9 cellular contexts compared by ENCODE assay signal in the genomic region with DNA sequence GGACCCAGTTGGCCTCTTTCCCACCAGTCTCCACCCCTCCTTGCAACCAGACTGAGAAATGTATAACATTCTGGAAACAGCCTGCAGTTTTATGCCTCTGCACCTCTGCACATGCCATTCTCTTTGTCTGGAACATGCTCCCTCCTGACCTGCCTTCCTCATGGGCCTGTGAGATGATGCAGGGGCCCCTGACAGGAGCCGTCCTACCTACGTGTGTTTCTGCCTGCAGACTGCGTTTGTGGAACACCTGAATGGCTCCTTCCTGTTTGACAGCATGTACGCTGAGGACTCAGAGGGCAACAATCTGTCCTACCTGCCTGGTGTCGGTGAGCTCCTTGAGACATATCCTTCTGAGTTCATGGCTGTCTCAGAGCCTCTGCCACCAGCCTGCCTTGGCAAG. TPM values are rescaled to one million over a fixed set of nuclear protein-coding genes. Genes with fewer than 3 reads are reported as not detected.
A peak's percentile ranks its signal among the peaks of the same experiment; 100 is the strongest.
DNase-seq lines count a peak whose midpoint lies in the region; ATAC-seq, FAIRE-seq and TF ChIP-seq lines count a peak whose summit lies in the region.
"Had no signal": no experiment of that assay in that cellular context is flagged by ENCODE, and none has a peak within 500 bp of the region (broad histone marks: within the 10 kb centered on the region; RNA-seq: fewer than 3 reads in every experiment).

No MANE protein-coding gene starts in this region.

- H3K18ac ChIP-seq in H1 (ENCODE audit: extremely low read depth, low read length), result peak overlapping the region; percentile 48; the same call in 1 of the 2 replicates

- H3K56ac ChIP-seq in H1 (replicated peaks; ENCODE audit: insufficient read length, low read depth, low read length), result no peak overlapping the region

- H3K4me3 Mint-ChIP-seq in mesothelial cell of epicardium, result no peak overlapping the region

- no peak overlapping the region for H2BK120ac ChIP-seq in H1 (replicated peaks; ENCODE audit: low read depth, low read length)

- TF ChIP-seq CTCF in heart right ventricle (IDR thresholded peaks at IDR 0.05), result no peak
- TF ChIP-seq CTCF in H1 (IDR thresholded peaks at IDR 0.05; ENCODE audit: control extremely low read depth in 1 of 3, insufficient read depth in 1 of 3, low read depth in 1 of 3, low read length in 3 of 3), result no peak
- no peak for TF ChIP-seq CTCF in mesothelial cell of epicardium (IDR thresholded peaks at IDR 0.05; ENCODE audit: unreplicated experiment)

- no peak for FAIRE-seq in H1 (lab: Jason Lieb, UNC)

- CTCF ChIA-PET in H1 (lab: Charles Lee; ENCODE audit: partially characterized antibody), result interaction anchor here (0.6 to 5.4 kb wide), 27 partner anchors 11 to 204 kb away, joined by 3 to 49 read pairs (median 4); no protein-coding TSS in a partner anchor

- H3K79me1 ChIP-seq in H1 (ENCODE audit: low read depth, low read length), result no peaks in the 10 kb centered on the region

- DNase-seq in Right ventricle myocardium superior, result no peak
- DNase-seq in heart right ventricle, result no peak
- no peak for DNase-seq in H1 (ENCODE audit: low read depth in 1 of 2, low spot score in 2 of 2)
- DNase-seq in mesothelial cell of epicardium (ENCODE audit: low spot score in 2 of 2, unreplicated experiment in 2 of 2), result no peak
- no peak for DNase-seq in NCI-H82 (lab: John Stamatoyannopoulos, UW)
- no peak for DNase-seq in NCI-H1092 (lab: John Stamatoyannopoulos, UW)
- no peak for DNase-seq in anterior cingulate cortex (lab: John Stamatoyannopoulos, UW)
- DNase-seq in NCI-H2196 treated with DMSO at 0.1 percent for 48 hours (lab: John Stamatoyannopoulos, UW; ENCODE audit: unreplicated experiment), result no peak

- H3K14ac ChIP-seq in H1 (ENCODE audit: insufficient read length), result no peak overlapping the region

- no peak for TF ChIP-seq POLR2A in H1 (IDR thresholded peaks at IDR 0.05; ENCODE audit: control extremely low read depth in 1 of 2, low read depth in 2 of 2, low read length in 2 of 2)

- no peaks in the 10 kb centered on the region for H3K79me2 ChIP-seq in H1 (ENCODE audit: control insufficient read depth in 1 of 2, insufficient read depth in 2 of 2, low read length in 2 of 2)

- H3K27me3 ChIP-seq in heart right ventricle (no peaks in the 10 kb centered on the region), H1 (replicated peaks in 1 of 4; ENCODE audit: control insufficient read depth in 3 of 4, extremely low read depth in 1 of 4, insufficient read depth in 3 of 4, low read length in 3 of 4) (no peaks in the 10 kb centered on the region; a peak in 1 of 7 replicates)

- peaks cover 0 to 9% (median 0%) of the 10 kb centered on the region in 9 donors for H3K4me1 ChIP-seq in heart right ventricle
- H3K4me1 ChIP-seq in H1 (replicated peaks in 1 of 4; ENCODE audit: control insufficient read depth in 3 of 4, insufficient read depth in 4 of 4, low read length in 3 of 4), result peaks cover 0 to 5% (median 0%) of the 10 kb centered on the region in 4 experiments; a peak in 4 of 7 replicates

- TF ChIP-seq EP300 in H1 (IDR thresholded peaks at IDR 0.05; ENCODE audit: borderline replicate concordance in 1 of 2, low read depth in 2 of 2, low read length in 2 of 2), result no peak

- no peak overlapping the region; the same call in 1 of the 2 replicates for H2BK5ac ChIP-seq in H1 (ENCODE audit: low read depth, low read length)

- no peaks in the 10 kb centered on the region for H3K36me3 ChIP-seq in heart right ventricle
- H3K36me3 ChIP-seq in H1 (ENCODE audit: control insufficient read depth in 2 of 4, insufficient read depth in 4 of 4, low read length in 3 of 4), result no peaks in the 10 kb centered on the region

- no peak overlapping the region for H2BK20ac ChIP-seq in H1 (ENCODE audit: low read length)

- H2AFZ ChIP-seq in H1 (ENCODE audit: low read length), result peak overlapping the region; percentile 90; the same call in 1 of the 2 replicates

- no peaks in the 10 kb centered on the region for H3K36me3 Mint-ChIP-seq in mesothelial cell of epicardium

- H4K8ac ChIP-seq in H1 (ENCODE audit: extremely low read depth, insufficient read depth, low read length), result no peak overlapping the region

- H3K4me1 Mint-ChIP-seq in mesothelial cell of epicardium, result peaks cover 16% of the 10 kb centered on the region

- H3K27ac ChIP-seq in heart right ventricle (no peak overlapping the region), H1 (ENCODE audit: low read depth, low read length) (no peak overlapping the region)
- H3K27ac ChIP-seq: 22Rv1 had no signal

- no peaks in the 10 kb centered on the region for H3K9me3 Mint-ChIP-seq in mesothelial cell of epicardium

- intact Hi-C loops in Right ventricle myocardium superior (cut with DNase I) (loop anchor here (2.0 kb wide), 1 partner anchor 38 kb away; no protein-coding TSS in a partner anchor), heart right ventricle (cut with DNase I) (loop anchor here in 7 of 10 donors (2.0 to 5.0 kb wide), 4 partner anchors 33 to 43 kb away; partner anchors contain the start of genes ATPAF2 (in 1 of the 7) and GID4 (in 1 of the 7))

- no peak overlapping the region for H4K5ac ChIP-seq in H1 (ENCODE audit: insufficient read length, low read depth, low read length)

- 0 out of 2 replicates have a peak overlapping the region, but pooled peaks have one; percentile 4 for H2BK15ac ChIP-seq in H1 (ENCODE audit: low read length)

- H3K4ac ChIP-seq in H1 (replicated peaks; ENCODE audit: insufficient read length, low read depth, low read length), result no peak overlapping the region

- H2AK5ac ChIP-seq in H1 (ENCODE audit: low read depth, low read length), result no peak overlapping the region; the same call in 1 of the 2 replicates

- no peak overlapping the region for H3K9ac ChIP-seq in H1 (replicated peaks in 1 of 4; ENCODE audit: extremely low read depth in 1 of 4, low read depth in 3 of 4, low read length in 3 of 4)

- no peak overlapping the region for H3K23ac ChIP-seq in H1 (ENCODE audit: insufficient read length)

- TF ChIP-seq RAD21 in H1 (IDR thresholded peaks at IDR 0.05 in 1 of 2, conservative IDR thresholded peaks at IDR 0.05 in 1 of 2; ENCODE audit: low read depth in 2 of 2, low read length in 2 of 2), result no peak

- H4K20me1 ChIP-seq in H1 (replicated peaks in 1 of 2; ENCODE audit: control insufficient read depth in 1 of 2, insufficient read depth in 2 of 2, low read length in 2 of 2), result peaks cover 0 to 2% of the 10 kb centered on the region in 2 experiments

- H3K27me3 Mint-ChIP-seq in mesothelial cell of epicardium (ENCODE audit: low read depth), result no peaks in the 10 kb centered on the region

- WGBS in heart right ventricle, 2 donors, result 76 to 85% methylated on average over 5 of the region's 5 CpGs
- WGBS in H1 (ENCODE audit: extremely low coverage in 1 of 2, insufficient coverage in 1 of 2, insufficient read length in 1 of 2, insufficient replicate concordance in 2 of 2, low coverage in 1 of 2, low lambda C conversion rate in 2 of 2, missing lambda C conversion rate in 1 of 2), 2 experiments, result 89% methylated on average over 5 of the region's 5 CpGs; no CpG with 5 or more reads in 1 of the 2 experiments

- peak; percentile 12 for ATAC-seq in Right ventricle myocardium superior (ENCODE audit: poor library complexity)
- no peak for ATAC-seq in heart right ventricle

- H3K9me3 ChIP-seq in heart right ventricle (no peaks in the 10 kb centered on the region), H1 (ENCODE audit: insufficient read depth in 2 of 2, low read depth in 1 of 2, low read length in 1 of 2) (no peaks in the 10 kb centered on the region)

- H3K23me2 ChIP-seq in H1 (ENCODE audit: low read depth, low read length), result no peaks in the 10 kb centered on the region

- H4K91ac ChIP-seq in H1 (replicated peaks; ENCODE audit: insufficient read length, low read length), result no peak overlapping the region

- POLR2A ChIA-PET in H1 (lab: Charles Lee; ENCODE audit: partially characterized antibody), result no interaction called here

- no peak overlapping the region for H3K4me3 ChIP-seq in heart right ventricle
- no peak overlapping the region for H3K4me3 ChIP-seq in H1 (ENCODE audit: extremely low read depth in 1 of 4, insufficient read depth in 2 of 4, low read depth in 3 of 4, low read length in 4 of 4)

- peak overlapping the region; percentile 14; the same call in 1 of the 2 replicates for H2BK12ac ChIP-seq in H1 (ENCODE audit: low read depth, low read length)

- no peak overlapping the region for H3K4me2 ChIP-seq in H1 (ENCODE audit: insufficient read depth in 1 of 2, low read depth in 2 of 2, low read length in 2 of 2)

- peak overlapping the region; percentile 68 for H3K27ac Mint-ChIP-seq in mesothelial cell of epicardium

RNA-seq across cellular contexts. Expression of gene DRC3, which starts 22.1 kb away (rescaled TPM):
- total RNA-seq in Right ventricle myocardium superior (1.4 TPM), heart right ventricle (1 to 10 TPM; 1.1 to 2.6 (median 2.0) TPM), mesothelial cell of epicardium (2.9 to 3.2 TPM (median 3.2 TPM) in 3 replicates)
- polyA plus RNA-seq in heart right ventricle (1 to 10 TPM in 1 of 2 donors, under 1 TPM in 1; 0.55 to 3.0 TPM), H1 (2011; rRNA removed) (0.22 and 0.59 TPM in 2 replicates)
- total RNA-seq in H1 (2021; fragmentation: NEBNext Ultra II Directional; extraction: Animal tissue kit (Norgen Biotek cat#: 25700)), result not detected in 2 replicates
- polyA plus RNA-seq in H1 (2011; cell fraction: cytosol; rRNA removed), result 0.21 TPM
- 0.33 TPM for polyA plus RNA-seq in H1 (2011; cell fraction: nucleus; rRNA removed)
- 1.9 to 2.8 TPM (median 2.5 TPM) in 4 replicates for polyA plus RNA-seq in H1 (2012, experiment 1 of 2)
- 0.42 TPM for polyA plus RNA-seq in H1 (2012, experiment 2 of 2)
- under 0.01 TPM for polyA plus RNA-seq in H1 (2013, experiment 1 of 2)
- 0.09 TPM for polyA plus RNA-seq in H1 (2013, experiment 2 of 2)
- 0.10 and 0.73 TPM in 2 replicates for polyA minus RNA-seq in H1 (2011; rRNA and poly(A)+ RNA removed)
- polyA minus RNA-seq in H1 (2011; cell fraction: cytosol; rRNA and poly(A)+ RNA removed), result not detected
- 0.20 TPM for polyA minus RNA-seq in H1 (2011; cell fraction: nucleus; rRNA and poly(A)+ RNA removed)

RNA-seq across cellular contexts. Expression of gene TOM1L2, which starts 22.6 kb away (rescaled TPM):
- total RNA-seq in Right ventricle myocardium superior (253 TPM), heart right ventricle (100 to 1,000 TPM; 174 to 331 (median 290) TPM), mesothelial cell of epicardium (122 to 126 TPM (median 123 TPM) in 3 replicates)
- polyA plus RNA-seq in heart right ventricle (100 to 1,000 TPM in 1 of 2 donors, 10 to 100 TPM in 1; 46.4 to 114 TPM), H1 (2011; rRNA removed) (2.0 and 4.2 TPM in 2 replicates)
- total RNA-seq in H1 (2021; fragmentation: NEBNext Ultra II Directional; extraction: Animal tissue kit (Norgen Biotek cat#: 25700)), result 3.3 and 3.4 TPM in 2 replicates
- polyA plus RNA-seq in H1 (2011; cell fraction: cytosol; rRNA removed), result 2.8 TPM
- 5.6 TPM for polyA plus RNA-seq in H1 (2011; cell fraction: nucleus; rRNA removed)
- polyA plus RNA-seq in H1 (2012, experiment 1 of 2), result 2.4 to 3.2 TPM (median 2.7 TPM) in 4 replicates
- polyA plus RNA-seq in H1 (2012, experiment 2 of 2), result 3.4 TPM
- 4.5 TPM for polyA plus RNA-seq in H1 (2013, experiment 1 of 2)
- polyA plus RNA-seq in H1 (2013, experiment 2 of 2), result 4.3 TPM
- 3.0 and 4.6 TPM in 2 replicates for polyA minus RNA-seq in H1 (2011; rRNA and poly(A)+ RNA removed)
- polyA minus RNA-seq in H1 (2011; cell fraction: cytosol; rRNA and poly(A)+ RNA removed), result 1.7 TPM
- 5.1 TPM for polyA minus RNA-seq in H1 (2011; cell fraction: nucleus; rRNA and poly(A)+ RNA removed)

RNA-seq across cellular contexts. Expression of gene ATPAF2, which starts 44.2 kb away (rescaled TPM):
- total RNA-seq in Right ventricle myocardium superior (34.1 TPM), heart right ventricle (10 to 100 TPM; 32.6 to 43.5 (median 37.4) TPM), mesothelial cell of epicardium (26.8 to 30.9 TPM (median 29.9 TPM) in 3 replicates)
- polyA plus RNA-seq in heart right ventricle (10 to 100 TPM; 21.5 to 55.8 TPM), H1 (2011; rRNA removed) (19.6 and 28.3 TPM in 2 replicates)
- 22.9 and 23.3 TPM in 2 replicates for total RNA-seq in H1 (2021; fragmentation: NEBNext Ultra II Directional; extraction: Animal tissue kit (Norgen Biotek cat#: 25700))
- polyA plus RNA-seq in H1 (2011; cell fraction: cytosol; rRNA removed), result 19.4 TPM
- 37.4 TPM for polyA plus RNA-seq in H1 (2011; cell fraction: nucleus; rRNA removed)
- 11.7 to 18.7 TPM (median 17.3 TPM) in 4 replicates for polyA plus RNA-seq in H1 (2012, experiment 1 of 2)
- polyA plus RNA-seq in H1 (2012, experiment 2 of 2), result 40.0 TPM
- polyA plus RNA-seq in H1 (2013, experiment 1 of 2), result 13.9 TPM
- 14.8 TPM for polyA plus RNA-seq in H1 (2013, experiment 2 of 2)
- 19.0 and 20.4 TPM in 2 replicates for polyA minus RNA-seq in H1 (2011; rRNA and poly(A)+ RNA removed)
- polyA minus RNA-seq in H1 (2011; cell fraction: cytosol; rRNA and poly(A)+ RNA removed), result 14.2 TPM
- polyA minus RNA-seq in H1 (2011; cell fraction: nucleus; rRNA and poly(A)+ RNA removed), result 18.3 TPM

RNA-seq across cellular contexts. Expression of gene GID4, which starts 44.4 kb away (rescaled TPM):
- total RNA-seq in Right ventricle myocardium superior (18.9 TPM), heart right ventricle (10 to 100 TPM; 14.6 to 23.7 (median 17.3) TPM), mesothelial cell of epicardium (10.8 to 12.2 TPM (median 11.3 TPM) in 3 replicates)
- polyA plus RNA-seq in heart right ventricle (1 to 10 TPM; 7.0 to 9.5 TPM), H1 (2011; rRNA removed) (5.4 and 5.6 TPM in 2 replicates)
- 15.0 and 15.2 TPM in 2 replicates for total RNA-seq in H1 (2021; fragmentation: NEBNext Ultra II Directional; extraction: Animal tissue kit (Norgen Biotek cat#: 25700))
- 6.2 TPM for polyA plus RNA-seq in H1 (2011; cell fraction: cytosol; rRNA removed)
- polyA plus RNA-seq in H1 (2011; cell fraction: nucleus; rRNA removed), result 6.3 TPM
- polyA plus RNA-seq in H1 (2012, experiment 1 of 2), result 7.2 to 9.3 TPM (median 8.4 TPM) in 4 replicates
- 4.6 TPM for polyA plus RNA-seq in H1 (2012, experiment 2 of 2)
- polyA plus RNA-seq in H1 (2013, experiment 1 of 2), result 5.7 TPM
- 6.2 TPM for polyA plus RNA-seq in H1 (2013, experiment 2 of 2)
- polyA minus RNA-seq in H1 (2011; rRNA and poly(A)+ RNA removed), result 15.1 and 24.7 TPM in 2 replicates
- 9.4 TPM for polyA minus RNA-seq in H1 (2011; cell fraction: cytosol; rRNA and poly(A)+ RNA removed)
- 13.3 TPM for polyA minus RNA-seq in H1 (2011; cell fraction: nucleus; rRNA and poly(A)+ RNA removed)

Comparison
In these comparisons a context has a peak if more than half of its experiments do, and no peak if none do; other contexts are left out.
1. RNA of gene TOM1L2, which starts 22.6 kb away (total RNA-seq): 174 to 331 TPM in heart right ventricle, 253 TPM in Right ventricle myocardium superior (single experiment) and 122 to 126 TPM in mesothelial cell of epicardium; 3.3 to 3.4 TPM in H1; every median in the first group is over 10 times any median in the second.